8 cellular contexts compared by ENCODE assay signal in the genomic region with DNA sequence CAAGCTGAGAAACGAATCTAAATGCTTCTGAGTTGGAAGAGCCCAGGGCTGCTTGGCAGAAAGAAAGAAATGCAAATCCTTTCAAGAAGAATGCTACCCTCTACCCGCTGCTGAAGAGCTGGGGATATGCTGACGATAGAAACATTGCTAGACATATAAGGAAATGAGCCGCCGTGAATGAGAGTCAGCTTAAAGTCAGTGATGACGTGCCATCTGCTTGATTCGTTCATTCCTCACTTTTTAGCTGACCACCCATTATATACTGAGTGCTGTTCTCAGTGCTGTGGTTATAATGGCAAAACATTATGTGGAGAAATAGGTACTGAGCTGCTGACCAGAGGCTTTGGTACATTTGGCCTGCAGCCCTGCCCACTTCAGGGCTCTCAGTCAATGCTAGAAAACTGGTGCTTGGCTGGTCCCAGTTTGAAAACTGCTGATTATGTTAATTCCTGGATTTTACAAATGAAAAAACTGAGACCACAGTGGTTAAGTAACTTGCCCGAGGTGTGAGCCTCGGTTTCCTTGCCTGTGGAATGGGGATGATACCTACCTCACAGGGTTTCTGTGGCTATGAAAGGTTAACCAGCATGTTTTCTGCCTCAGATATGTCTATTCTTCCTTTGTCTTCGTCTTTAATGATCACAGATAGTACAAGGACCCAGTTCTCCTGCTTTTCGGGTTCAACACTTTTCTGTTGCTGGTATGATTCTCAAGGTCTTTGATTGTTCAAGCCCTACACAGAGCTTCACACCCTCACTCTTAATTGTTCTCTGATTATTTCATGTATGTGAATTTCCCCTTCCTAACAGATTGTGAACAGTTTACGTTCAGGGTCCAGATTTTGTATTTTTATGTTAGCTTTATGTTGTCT. TPM values are rescaled to one million over a fixed set of nuclear protein-coding genes. Genes with fewer than 3 reads are reported as not detected.
DNase-seq lines count a peak whose midpoint lies in the region; ATAC-seq and TF ChIP-seq lines count a peak whose summit lies in the region.

No MANE protein-coding gene starts in this region.

- H3K36me3 ChIP-seq in BJ (ENCODE audit: control insufficient read depth, insufficient read depth, low read length): no peaks in the 10 kb centered on the region
- no peaks in the 10 kb centered on the region for H3K36me3 ChIP-seq in gastrocnemius medialis

- CTCF ChIA-PET in BJ (lab: Yijun Ruan, JAX): interaction anchor here (1.5 kb wide), 1 partner anchor 64 kb away, joined by 4 read pairs; no protein-coding TSS in a partner anchor

- no peaks in the 10 kb centered on the region for H3K9me3 ChIP-seq in gastrocnemius medialis

- TF ChIP-seq CTCF in BJ (IDR thresholded peaks at IDR 0.05; ENCODE audit: insufficient read depth, low read depth, low read length) (no peak), dorsolateral prefrontal cortex (IDR thresholded peaks at IDR 0.05 in 54 of 56, conservative IDR thresholded peaks at IDR 0.05 in 2 of 56; ENCODE audit: low read depth in 1 of 56, partially characterized antibody in 56 of 56) (no peak), gastrocnemius medialis (IDR thresholded peaks at IDR 0.05 in 4 of 5, conservative IDR thresholded peaks at IDR 0.05 in 1 of 5) (no peak)

- intact Hi-C loops in dorsolateral prefrontal cortex (cut with DNase I): loop anchor here (2.0 to 10.0 kb wide), 4 partner anchors 52 to 130 kb away; no protein-coding TSS in a partner anchor
- intact Hi-C loops in gastrocnemius medialis (cut with DNase I; ENCODE audit: low total_unique reads): no loop called here

- POLR2A ChIA-PET in BJ (lab: Charles Lee): interaction anchor here (0.6 kb wide), 1 partner anchor 9 kb away, joined by 3 read pairs; no protein-coding TSS in a partner anchor

- in situ Hi-C loops in gastrocnemius medialis (cut with MboI; ENCODE audit: low sequenced_read_pairs in 4 of 4): no loop called here

- H3K27ac ChIP-seq in dorsolateral prefrontal cortex (peak overlapping the region; percentile 47 to 94 (median 89)), gastrocnemius medialis (peak overlapping the region in 1 of 4 donors; percentile 17)

- H3K4me3 ChIP-seq in BJ (ENCODE audit: low read depth, low read length) (no peak overlapping the region), dorsolateral prefrontal cortex (peak overlapping the region in 24 of 59 donors; percentile 1 to 37 (median 18)), gastrocnemius medialis (no peak overlapping the region)

- DNase-seq in BJ (ENCODE audit: low read depth) (peak; percentile 46), NCI-H2029 treated with DMSO at 0.1 percent for 48 hours (lab: John Stamatoyannopoulos, UW) (peak; percentile 33), dorsolateral prefrontal cortex (peak in 2 of 10 donors; percentile 17 to 26), middle frontal gyrus (ENCODE audit: extremely low spot score, low spot score) (peak; percentile 11), gastrocnemius medialis (no peak), germinal center (ENCODE audit: low spot score) (no peak), NCI-H1417 (lab: John Stamatoyannopoulos, UW) (no peak)

- ATAC-seq in gastrocnemius medialis (no peak), GM19351 (IDR thresholded peaks at IDR 0.05; ENCODE audit: unreplicated experiment) (no peak)

- H3K27me3 ChIP-seq in BJ (ENCODE audit: control insufficient read depth, insufficient read depth, low read length): no peaks in the 10 kb centered on the region
- no peaks in the 10 kb centered on the region for H3K27me3 ChIP-seq in dorsolateral prefrontal cortex
- no peaks in the 10 kb centered on the region for H3K27me3 ChIP-seq in gastrocnemius medialis

- TF ChIP-seq POLR2A in gastrocnemius medialis (IDR thresholded peaks at IDR 0.05): no peak

- peaks cover 32 to 40% of the 10 kb centered on the region in 2 donors for H3K4me1 ChIP-seq in gastrocnemius medialis

RNA-seq across cellular contexts. Expression of gene TULP4, which starts 27.7 kb away (rescaled TPM):
- polyA plus RNA-seq in BJ (2011; rRNA removed): 8.0 and 8.4 TPM in 2 replicates
- 56.5 and 64.5 TPM in 2 replicates for polyA minus RNA-seq in BJ (2011; rRNA and poly(A)+ RNA removed)
- total RNA-seq in dorsolateral prefrontal cortex (100 to 1,000 TPM; 218 to 427 (median 308) TPM), gastrocnemius medialis (10 to 100 TPM; 59.8 to 99.2 (median 88.6) TPM)

Comparison
In these comparisons a context has a peak if more than half of its experiments do, and no peak if none do; other contexts are left out.
1. DNase-seq: peak in BJ (single experiment), NCI-H2029 treated with DMSO at 0.1 percent for 48 hours (single experiment) and middle frontal gyrus (single experiment); none in gastrocnemius medialis (0 of 2), germinal center (single experiment) and NCI-H1417 (0 of 3).